14 cellular contexts compared by ENCODE assay signal in the genomic region with DNA sequence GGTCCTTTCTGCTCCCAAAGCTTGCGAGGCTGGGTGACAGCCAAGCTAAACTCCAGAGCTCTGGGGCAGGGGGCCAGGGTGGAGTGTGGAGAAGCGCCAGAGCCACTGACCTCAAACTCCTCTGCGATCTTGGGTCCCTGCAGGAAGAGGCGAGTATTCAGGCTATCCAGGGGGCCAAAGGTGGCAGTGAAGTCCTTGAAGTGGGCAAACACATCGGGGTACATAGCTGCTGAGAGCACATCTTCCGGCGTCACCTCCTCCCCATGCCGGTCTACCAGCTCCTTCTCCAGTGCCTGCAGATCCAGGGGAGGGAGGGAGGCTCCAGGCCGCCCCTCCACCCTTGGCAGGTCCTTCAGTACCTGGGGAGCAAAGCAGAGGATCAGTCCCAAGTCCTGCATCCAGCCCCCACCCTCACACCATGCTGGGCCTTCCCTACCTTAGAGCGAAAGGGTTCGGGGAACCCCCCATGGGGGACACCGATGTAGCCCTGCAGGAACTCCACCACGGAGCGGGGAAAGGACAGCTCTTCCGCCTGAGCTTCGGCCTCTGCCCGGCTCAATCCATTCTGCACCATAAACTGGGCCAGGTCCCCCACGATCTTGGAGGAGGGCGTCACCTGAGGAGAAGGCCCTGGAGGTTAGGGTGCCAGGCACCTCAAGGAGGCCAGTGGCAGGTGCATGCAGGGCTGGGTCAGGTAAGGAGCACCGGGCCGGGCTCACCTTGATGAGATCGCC. TPM values are rescaled to one million over a fixed set of nuclear protein-coding genes. Genes with fewer than 3 reads are reported as not detected.
A peak's percentile ranks its signal among the peaks of the same experiment; 100 is the strongest.
DNase-seq lines count a peak whose midpoint lies in the region; ATAC-seq and TF ChIP-seq lines count a peak whose summit lies in the region.
"Had no signal": no experiment of that assay in that cellular context is flagged by ENCODE, and none has a peak within 500 bp of the region (broad histone marks: within the 10 kb centered on the region; RNA-seq: fewer than 3 reads in every experiment).

No MANE protein-coding gene starts in this region.

- no peak for ATAC-seq in CD4-positive, alpha-beta T cell (ENCODE audit: poor library complexity)
- ATAC-seq in HG02884 (IDR thresholded peaks at IDR 0.05; ENCODE audit: unreplicated experiment) (no peak), Right ventricle myocardium superior (ENCODE audit: poor library complexity) (no peak)
- ATAC-seq: Right ventricle myocardium inferior had no signal

- H3K4me3 ChIP-seq in endodermal cell (ENCODE audit: low read length) = no peak overlapping the region
- no peak overlapping the region for H3K4me3 ChIP-seq in osteoblast (ENCODE audit: insufficient read depth, low read length)
- H3K4me3 ChIP-seq: PC-9 had no signal

- POLR2A ChIA-PET in CD4-positive, alpha-beta T cell (lab: Charles Lee) = interaction anchor here (0.6 kb wide), 1 partner anchor 1629 kb away, joined by 3 read pairs; no protein-coding TSS in a partner anchor
- POLR2A ChIA-PET in RWPE1 (lab: Yijun Ruan, JAX; ENCODE audit: low non-redundant PET) = interaction anchor here (0.5 kb wide), 1 partner anchor 98 kb away, joined by 5 read pairs; no protein-coding TSS in a partner anchor

- no peak for DNase-seq in CD4-positive, alpha-beta T cell
- DNase-seq in RWPE1 (ENCODE audit: low spot score) (no peak), endodermal cell (peak; percentile 46), osteoblast (ENCODE audit: insufficient read length, low spot score, missing footprints) (peak; percentile 62), GDM1 (lab: John Stamatoyannopoulos, UW) (no peak), Right ventricle myocardium superior (no peak), DMS153 treated with DMSO at 0.1 percent for 48 hours (lab: John Stamatoyannopoulos, UW; ENCODE audit: unreplicated experiment) (no peak)
- DNase-seq: AML-193, DMS79 treated with DMSO at 0.1 percent for 48 hours, NCI-H1436 treated with DMSO at 0.1 percent for 48 hours, NCI-H2081, PC-9 had no signal

- H3K4me3 Mint-ChIP-seq in CD4-positive, alpha-beta T cell = peak overlapping the region; percentile 20
- no peak overlapping the region for H3K4me3 Mint-ChIP-seq in endodermal cell

- peaks cover under 1% of the 10 kb centered on the region for H4K20me1 ChIP-seq in osteoblast (ENCODE audit: insufficient read depth, low read length)

- no peaks in the 10 kb centered on the region for H3K9me3 Mint-ChIP-seq in CD4-positive, alpha-beta T cell
- H3K9me3 Mint-ChIP-seq in endodermal cell = no peaks in the 10 kb centered on the region

- H3K27me3 ChIP-seq in CD4-positive, alpha-beta T cell (ENCODE audit: control insufficient read depth, insufficient read depth, low read length) = no peaks in the 10 kb centered on the region
- H3K27me3 ChIP-seq in endodermal cell (ENCODE audit: control insufficient read depth, insufficient read depth, low read length, poor library complexity, severe bottlenecking) (no peaks in the 10 kb centered on the region), osteoblast (ENCODE audit: insufficient read depth, low read length) (no peaks in the 10 kb centered on the region)

- peaks cover 20% of the 10 kb centered on the region for H3K36me3 Mint-ChIP-seq in CD4-positive, alpha-beta T cell (ENCODE audit: low read depth)
- peaks cover 14% of the 10 kb centered on the region for H3K36me3 Mint-ChIP-seq in endodermal cell (ENCODE audit: low read depth)

- H2AFZ ChIP-seq in osteoblast (ENCODE audit: low read length) = no peak overlapping the region
- H2AFZ ChIP-seq: PC-9 had no signal

- no peak for TF ChIP-seq CTCF in CD4-positive, alpha-beta T cell (IDR thresholded peaks at IDR 0.05)
- TF ChIP-seq CTCF in RWPE1 (conservative IDR thresholded peaks at IDR 0.05; ENCODE audit: low read depth) = no peak
- no peak for TF ChIP-seq CTCF in endodermal cell (conservative IDR thresholded peaks at IDR 0.05)
- TF ChIP-seq CTCF in osteoblast (IDR thresholded peaks at IDR 0.05; ENCODE audit: extremely low read depth, low read depth, low read length) = no peak

- H3K4me1 Mint-ChIP-seq in CD4-positive, alpha-beta T cell (ENCODE audit: low read depth) = peaks cover 7% of the 10 kb centered on the region
- peaks cover 3% of the 10 kb centered on the region for H3K4me1 Mint-ChIP-seq in endodermal cell

- H3K4me2 ChIP-seq in osteoblast (ENCODE audit: insufficient read depth, low read length) = no peak overlapping the region
- H3K4me2 ChIP-seq: PC-9 had no signal

- no peak overlapping the region for H3K9ac ChIP-seq in endodermal cell (ENCODE audit: extremely low read depth, low read length, poor library complexity, severe bottlenecking)

- CTCF ChIA-PET in CD4-positive, alpha-beta T cell (lab: Charles Lee) = no interaction called here
- CTCF ChIA-PET in RWPE1 (lab: Yijun Ruan, JAX) = interaction anchor here (0.6 kb wide), 1 partner anchor 656 kb away, joined by 3 read pairs; the partner anchor contains the start of gene PITPNM1

- peaks cover 14% of the 10 kb centered on the region for H3K79me2 ChIP-seq in osteoblast (ENCODE audit: insufficient read depth, low read length)

- peaks cover under 1% of the 10 kb centered on the region for H3K4me1 ChIP-seq in endodermal cell (ENCODE audit: control insufficient read depth, insufficient read depth, low read length)
- no peaks in the 10 kb centered on the region for H3K4me1 ChIP-seq in osteoblast (ENCODE audit: insufficient read depth, low read length)

- H3K27ac ChIP-seq in CD4-positive, alpha-beta T cell (ENCODE audit: low read depth, low read length) = no peak overlapping the region
- peak overlapping the region; percentile 89; the same call in 1 of the 2 replicates for H3K27ac ChIP-seq in RWPE1
- H3K27ac ChIP-seq in endodermal cell (ENCODE audit: low read depth, low read length) = no peak overlapping the region
- no peak overlapping the region for H3K27ac ChIP-seq in osteoblast (ENCODE audit: low read depth, low read length)
- H3K27ac ChIP-seq: PC-9 had no signal

- 92 to 94% methylated on average over 15 to 22 of the region's 22 CpGs for WGBS in endodermal cell (ENCODE audit: insufficient coverage in 1 of 2, insufficient read length in 1 of 2), 2 experiments

- H3K27me3 Mint-ChIP-seq in CD4-positive, alpha-beta T cell = no peaks in the 10 kb centered on the region
- H3K27me3 Mint-ChIP-seq in endodermal cell (ENCODE audit: insufficient read depth) = no peaks in the 10 kb centered on the region

- intact Hi-C loops in CD4-positive, alpha-beta T cell (cut with DNase I, micrococcal nuclease) = no loop called here
- intact Hi-C loops in Right ventricle myocardium superior (cut with DNase I) = no loop called here

- H3K36me3 ChIP-seq in endodermal cell (ENCODE audit: control insufficient read depth, insufficient read depth, low read length) = peaks cover 22% of the 10 kb centered on the region
- H3K36me3 ChIP-seq in osteoblast (ENCODE audit: insufficient read depth, low read length) = peaks cover 27% of the 10 kb centered on the region

- H3K9me3 ChIP-seq in CD4-positive, alpha-beta T cell (ENCODE audit: control insufficient read depth, low read length) = no peaks in the 10 kb centered on the region
- H3K9me3 ChIP-seq in endodermal cell (ENCODE audit: control insufficient read depth, low read length) (no peaks in the 10 kb centered on the region), osteoblast (ENCODE audit: low read depth, low read length) (no peaks in the 10 kb centered on the region)

- no peak overlapping the region for H3K27ac Mint-ChIP-seq in CD4-positive, alpha-beta T cell
- no peak overlapping the region for H3K27ac Mint-ChIP-seq in endodermal cell

RNA-seq across cellular contexts. Expression of gene RCE1, which starts 6.4 kb away (rescaled TPM):
- 10 to 100 TPM; 60.1 to 63.0 TPM for total RNA-seq in CD4-positive, alpha-beta T cell
- total RNA-seq in endodermal cell = 10 to 100 TPM; 34.5 to 37.5 TPM
- 21.4 TPM for polyA plus RNA-seq in endodermal cell (2013, experiment 1 of 2)
- polyA plus RNA-seq in endodermal cell (2013, experiment 2 of 2) = 21.2 TPM
- 11.5 and 18.1 TPM in 2 replicates for total RNA-seq in osteoblast
- 6.2 TPM for total RNA-seq in Right ventricle myocardium superior

RNA-seq across cellular contexts. Expression of gene LRFN4, which starts 7.2 kb away (rescaled TPM):
- total RNA-seq in CD4-positive, alpha-beta T cell = 1 to 10 TPM; 1.6 to 2.5 TPM
- total RNA-seq in endodermal cell = 10 to 100 TPM; 23.2 to 26.2 TPM
- 27.8 TPM for polyA plus RNA-seq in endodermal cell (2013, experiment 1 of 2)
- polyA plus RNA-seq in endodermal cell (2013, experiment 2 of 2) = 24.3 TPM
- total RNA-seq in osteoblast = 15.9 and 16.3 TPM in 2 replicates
- 20.5 TPM for total RNA-seq in Right ventricle myocardium superior

Comparison
In these comparisons a context has a peak if more than half of its experiments do, and no peak if none do; other contexts are left out.
1. DNase-seq: peak in endodermal cell (single experiment) and osteoblast (single experiment); none in CD4-positive, alpha-beta T cell (0 of 10), RWPE1 (single experiment), GDM1 (single experiment), Right ventricle myocardium superior (single experiment) and DMS153 treated with DMSO at 0.1 percent for 48 hours (single experiment).